ENCODE assay signal across 24 cellular contexts in the genomic region with DNA sequence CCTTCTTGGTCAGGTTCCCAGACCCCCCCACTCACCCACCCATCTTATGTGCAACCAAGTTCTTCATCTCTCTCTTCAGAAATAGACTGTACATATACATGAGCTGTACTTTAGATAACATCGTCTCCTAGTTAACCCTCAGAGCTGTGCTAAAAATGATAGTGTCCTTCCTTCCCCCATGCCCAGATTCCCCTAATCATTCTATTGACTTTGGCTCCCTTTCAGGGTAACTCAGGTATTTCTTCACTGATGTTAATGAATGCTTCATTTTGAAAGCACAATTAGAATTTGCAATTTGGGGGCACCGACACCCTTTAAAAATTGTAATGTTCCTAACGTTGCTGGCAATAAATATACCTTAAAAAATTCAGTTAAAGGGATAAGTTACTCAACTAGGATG. TPM values are rescaled to one million over a fixed set of nuclear protein-coding genes. Genes with fewer than 3 reads are reported as not detected.
DNase-seq lines count a peak whose midpoint lies in the region; ATAC-seq, FAIRE-seq and TF ChIP-seq lines count a peak whose summit lies in the region.
"Had no signal": no experiment of that assay in that cellular context is flagged by ENCODE, and none has a peak within 500 bp of the region (broad histone marks: within the 10 kb centered on the region; RNA-seq: fewer than 3 reads in every experiment).

No MANE protein-coding gene starts in this region.

- in situ Hi-C loops in HepG2 (cut with HindIII; ENCODE audit: extremely low pct_ligation_motif_present, low pct_unique_long_range_greater_than_20kb), result no loop called here

- H3K4me2 ChIP-seq in HepG2 (ENCODE audit: low read depth, low read length), result no peak overlapping the region
- no peak overlapping the region for H3K4me2 ChIP-seq in H1 (ENCODE audit: insufficient read depth in 1 of 2, low read depth in 2 of 2, low read length in 2 of 2)
- H3K4me2 ChIP-seq: A549; BLaER1 treated with 17β-estradiol and CSF1 and Interleukin-3, amounts not matched to agents 10 nM and 100 nM; GM23338 had no signal

- WGBS in liver, result 24% methylated on average over 3 of the region's 3 CpGs
- WGBS in HepG2 (ENCODE audit: low lambda C conversion rate), result 75% methylated on average over 3 of the region's 3 CpGs
- WGBS in H1 (ENCODE audit: extremely low coverage in 1 of 2, insufficient coverage in 1 of 2, insufficient read length in 1 of 2, insufficient replicate concordance in 2 of 2, low coverage in 1 of 2, low lambda C conversion rate in 2 of 2, missing lambda C conversion rate in 1 of 2), 2 experiments, result 59% methylated on average over 3 of the region's 3 CpGs; no CpG with 5 or more reads in 1 of the 2 experiments

- H3K18ac ChIP-seq in H1 (ENCODE audit: extremely low read depth, low read length), result no peak overlapping the region

- H3K9ac ChIP-seq in liver (ENCODE audit: low read depth in 1 of 2, low read length in 2 of 2), result no peak overlapping the region
- no peak overlapping the region for H3K9ac ChIP-seq in HepG2 (ENCODE audit: insufficient read depth, low read depth, low read length)
- no peak overlapping the region for H3K9ac ChIP-seq in H1 (replicated peaks in 1 of 4; ENCODE audit: extremely low read depth in 1 of 4, low read depth in 3 of 4, low read length in 3 of 4)
- H3K9ac ChIP-seq: BLaER1 treated with 17β-estradiol and CSF1 and Interleukin-3, amounts not matched to agents 10 nM and 100 nM had no signal

- no peak overlapping the region for H2BK5ac ChIP-seq in H1 (ENCODE audit: low read depth, low read length)

- H4K20me1 ChIP-seq in HepG2 (ENCODE audit: insufficient read depth, low read length), result no peaks in the 10 kb centered on the region
- no peaks in the 10 kb centered on the region for H4K20me1 ChIP-seq in H1 (replicated peaks in 1 of 2; ENCODE audit: control insufficient read depth in 1 of 2, insufficient read depth in 2 of 2, low read length in 2 of 2)

- H3K14ac ChIP-seq in H1 (ENCODE audit: insufficient read length), result no peak overlapping the region

- no TSS peak for BruUV-seq in HepG2 (replicated peaks; lab: Mats Ljungman, UMichigan)

- H2AFZ ChIP-seq in HepG2 (ENCODE audit: low read length) (no peak overlapping the region), H1 (ENCODE audit: low read length) (no peak overlapping the region)

- no peak overlapping the region for H3K4ac ChIP-seq in H1 (replicated peaks; ENCODE audit: insufficient read length, low read depth, low read length)

- no peaks in the 10 kb centered on the region for H3K9me3 ChIP-seq in liver (ENCODE audit: control insufficient read depth in 4 of 4, low read length in 3 of 4)
- no peaks in the 10 kb centered on the region for H3K9me3 ChIP-seq in HepG2 (ENCODE audit: low read length)
- H3K9me3 ChIP-seq in H1 (ENCODE audit: insufficient read depth in 2 of 2, low read depth in 1 of 2, low read length in 1 of 2), result no peaks in the 10 kb centered on the region
- H3K9me3 ChIP-seq: A549; BE2C; BLaER1 treated with 17β-estradiol and CSF1 and Interleukin-3, amounts not matched to agents 10 nM and 100 nM; HAP-1 had no signal

- TF ChIP-seq CTCF in liver (IDR thresholded peaks at IDR 0.05; ENCODE audit: low read depth, low read length, missing input control) (no peak), HepG2 (CRISPR knock-in tag; IDR thresholded peaks at IDR 0.05) (no peak), H1 (IDR thresholded peaks at IDR 0.05; ENCODE audit: control extremely low read depth in 1 of 3, insufficient read depth in 1 of 3, low read depth in 1 of 3, low read length in 3 of 3) (no peak)

- 0 out of 2 replicates have a peak overlapping the region, but pooled peaks have one; percentile 41 for H2BK20ac ChIP-seq in H1 (ENCODE audit: low read length)

- no peak overlapping the region for H4K8ac ChIP-seq in H1 (ENCODE audit: extremely low read depth, insufficient read depth, low read length)

- no peak overlapping the region for H2AK5ac ChIP-seq in H1 (ENCODE audit: low read depth, low read length)

- TF ChIP-seq POLR2A in HepG2 (IDR thresholded peaks at IDR 0.05; ENCODE audit: insufficient read depth in 1 of 2, low read depth in 2 of 2, low read length in 2 of 2) (no peak), H1 (IDR thresholded peaks at IDR 0.05; ENCODE audit: control extremely low read depth in 1 of 2, low read depth in 2 of 2, low read length in 2 of 2) (no peak)

- intact Hi-C loops in HepG2 (cut with micrococcal nuclease; ENCODE audit: unreplicated experiment), result no loop called here

- no peak for ATAC-seq in HepG2
- ATAC-seq: A549, GM23338 had no signal

- H3K79me2 ChIP-seq in HepG2 (ENCODE audit: insufficient read depth, low read length), result no peaks in the 10 kb centered on the region
- H3K79me2 ChIP-seq in H1 (ENCODE audit: control insufficient read depth in 1 of 2, insufficient read depth in 2 of 2, low read length in 2 of 2), result no peaks in the 10 kb centered on the region

- H3K79me1 ChIP-seq in H1 (ENCODE audit: low read depth, low read length), result no peaks in the 10 kb centered on the region

- no peak overlapping the region for H4K5ac ChIP-seq in H1 (ENCODE audit: insufficient read length, low read depth, low read length)

- DNase-seq in HepG2 (ENCODE audit: low spot score) (no peak), H1 (ENCODE audit: low read depth in 1 of 2, low spot score in 2 of 2) (no peak), C1 segment of cervical spinal cord (lab: John Stamatoyannopoulos, UW) (no peak), NAMALWA (ENCODE audit: low spot score) (no peak)
- DNase-seq: 8988T; ACHN; AML-193; BE2C; Calu3; CD4-positive, alpha-beta memory T cell; COR-L47; DMS53; DMS79 treated with DMSO at 0.1 percent for 48 hours; GF-D8; HFFc6 had no signal

- H3K4me3 ChIP-seq in liver (ENCODE audit: low read depth in 1 of 3, low read length in 3 of 3) (no peak overlapping the region), HepG2 (replicated peaks in 1 of 3; ENCODE audit: insufficient read depth in 1 of 3, low read depth in 2 of 3, low read length in 3 of 3) (no peak overlapping the region), H1 (ENCODE audit: extremely low read depth in 1 of 4, insufficient read depth in 2 of 4, low read depth in 3 of 4, low read length in 4 of 4) (no peak overlapping the region)
- H3K4me3 ChIP-seq: A549; BLaER1 treated with 17β-estradiol and CSF1 and Interleukin-3, amounts not matched to agents 10 nM and 100 nM; GM23338; HAP-1 had no signal

- H2BK15ac ChIP-seq in H1 (ENCODE audit: low read length), result no peak overlapping the region

- no peaks in the 10 kb centered on the region for H3K23me2 ChIP-seq in H1 (ENCODE audit: low read depth, low read length)

- peaks cover 0 to 19% (median 9%) of the 10 kb centered on the region in 4 donors for H3K4me1 ChIP-seq in liver (ENCODE audit: control insufficient read depth in 4 of 4, insufficient read depth in 4 of 4, low read length in 3 of 4)
- peaks cover 2% of the 10 kb centered on the region for H3K4me1 ChIP-seq in HepG2 (ENCODE audit: insufficient read depth, low read length)
- H3K4me1 ChIP-seq in H1 (replicated peaks in 1 of 4; ENCODE audit: control insufficient read depth in 3 of 4, insufficient read depth in 4 of 4, low read length in 3 of 4), result peaks cover 0 to 3% (median 0%) of the 10 kb centered on the region in 4 experiments; a peak in 1 of 7 replicates
- H3K4me1 ChIP-seq: A549; BE2C; BLaER1 treated with 17β-estradiol and CSF1 and Interleukin-3, amounts not matched to agents 10 nM and 100 nM; HAP-1 had no signal

- CTCF ChIA-PET in HepG2 (lab: Yijun Ruan, JAX; ENCODE audit: low intra/inter-chr PET ratio, low total read pairs), result no interaction called here
- CTCF ChIA-PET in H1 (lab: Charles Lee; ENCODE audit: partially characterized antibody), result interaction anchor here (0.9 kb wide), 2 partner anchors 9 to 126 kb away, joined by 3 to 6 read pairs; no protein-coding TSS in a partner anchor

- H3K27me3 ChIP-seq in liver (ENCODE audit: control insufficient read depth in 4 of 4, insufficient read depth in 4 of 4, low read length in 3 of 4) (no peaks in the 10 kb centered on the region), HepG2 (ENCODE audit: control insufficient read depth in 1 of 2, insufficient read depth in 2 of 2, low read length in 2 of 2) (no peaks in the 10 kb centered on the region), H1 (replicated peaks in 1 of 4; ENCODE audit: control insufficient read depth in 3 of 4, extremely low read depth in 1 of 4, insufficient read depth in 3 of 4, low read length in 3 of 4) (no peaks in the 10 kb centered on the region)
- H3K27me3 ChIP-seq: BE2C; BLaER1 treated with 17β-estradiol and CSF1 and Interleukin-3, amounts not matched to agents 10 nM and 100 nM had no signal

- peak overlapping the region in 1 of 2 donors; percentile 15 for H3K27ac ChIP-seq in liver (ENCODE audit: low read depth in 1 of 2, low read length in 2 of 2)
- H3K27ac ChIP-seq in HepG2 (ENCODE audit: extremely low read length, insufficient read depth, low read length), result no peak overlapping the region
- no peak overlapping the region for H3K27ac ChIP-seq in H1 (ENCODE audit: low read depth, low read length)
- H3K27ac ChIP-seq: A549; BLaER1 treated with 17β-estradiol and CSF1 and Interleukin-3, amounts not matched to agents 10 nM and 100 nM had no signal

- TF ChIP-seq EP300 in HepG2 (IDR thresholded peaks at IDR 0.05; ENCODE audit: low read depth in 2 of 2, low read length in 2 of 2) (no peak), HepG2 (CRISPR knock-in tag; IDR thresholded peaks at IDR 0.05; ENCODE audit: borderline replicate concordance) (no peak), H1 (IDR thresholded peaks at IDR 0.05; ENCODE audit: borderline replicate concordance in 1 of 2, low read depth in 2 of 2, low read length in 2 of 2) (no peak)

- H3K56ac ChIP-seq in H1 (replicated peaks; ENCODE audit: insufficient read length, low read depth, low read length), result no peak overlapping the region

- TF ChIP-seq RAD21 in liver (IDR thresholded peaks at IDR 0.05) (peak; percentile 14 to 55), HepG2 (CRISPR knock-in tag; IDR thresholded peaks at IDR 0.05) (no peak), H1 (IDR thresholded peaks at IDR 0.05 in 1 of 2, conservative IDR thresholded peaks at IDR 0.05 in 1 of 2; ENCODE audit: low read depth in 2 of 2, low read length in 2 of 2) (no peak)

- no peak overlapping the region for H4K91ac ChIP-seq in H1 (replicated peaks; ENCODE audit: insufficient read length, low read length)

- H3K36me3 ChIP-seq in liver (ENCODE audit: control insufficient read depth in 4 of 4, insufficient read depth in 3 of 4, low read depth in 1 of 4, low read length in 3 of 4), result peaks cover 25 to 68% (median 60%) of the 10 kb centered on the region in 4 donors
- H3K36me3 ChIP-seq in HepG2 (replicated peaks in 1 of 2; ENCODE audit: control insufficient read depth in 1 of 2, insufficient read depth in 2 of 2, low read length in 2 of 2), result no peaks in the 10 kb centered on the region
- no peaks in the 10 kb centered on the region for H3K36me3 ChIP-seq in H1 (ENCODE audit: control insufficient read depth in 2 of 4, insufficient read depth in 4 of 4, low read length in 3 of 4)
- H3K36me3 ChIP-seq: BE2C, HAP-1 had no signal

- POLR2A ChIA-PET in HepG2 (lab: Yijun Ruan, JAX), result no interaction called here
- POLR2A ChIA-PET in H1 (lab: Charles Lee; ENCODE audit: partially characterized antibody), result interaction anchor here (1.2 kb wide), 1 partner anchor 64 kb away, joined by 3 read pairs; no protein-coding TSS in a partner anchor

- H2BK12ac ChIP-seq in H1 (ENCODE audit: low read depth, low read length), result no peak overlapping the region

- FAIRE-seq in HepG2 (lab: Jason Lieb, UNC), result no peak
- FAIRE-seq in H1 (lab: Jason Lieb, UNC), result no peak
- FAIRE-seq: A549, GM12891, GM18507, H54 had no signal

- H2BK120ac ChIP-seq in H1 (replicated peaks; ENCODE audit: low read depth, low read length), result no peak overlapping the region

- no peak overlapping the region for H3K23ac ChIP-seq in H1 (ENCODE audit: insufficient read length)

RNA-seq across cellular contexts. Expression of a gene that starts 10.9 kb away (rescaled TPM):
- total RNA-seq in liver, result 10 to 100 TPM; 39.3 to 74.0 TPM
- 10 to 100 TPM; 34.8 to 58.6 TPM for polyA plus RNA-seq in liver
- 10.6 and 12.5 TPM in 2 replicates for total RNA-seq in HepG2 (2016; rRNA removed; fragmentation: Illumina TruSeq; extraction: Trizol)
- total RNA-seq in HepG2 (2016; cell fraction: cytosol; rRNA removed; fragmentation: Illumina TruSeq; extraction: Trizol; ENCODE audit: low read depth), result 2.5 and 3.5 TPM in 2 replicates
- total RNA-seq in HepG2 (2016; cell fraction: insoluble cytoplasmic fraction; rRNA removed; fragmentation: Illumina TruSeq; extraction: Trizol), result 9.8 and 12.9 TPM in 2 replicates
- total RNA-seq in HepG2 (2016; cell fraction: membrane; rRNA removed; fragmentation: Illumina TruSeq; extraction: Trizol), result 3.6 and 4.5 TPM in 2 replicates
- total RNA-seq in HepG2 (2016; cell fraction: nucleus; rRNA removed; fragmentation: Illumina TruSeq; extraction: Trizol), result 6.9 and 7.6 TPM in 2 replicates
- 6.5 and 7.0 TPM in 2 replicates for polyA plus RNA-seq in HepG2 (2011; rRNA removed)
- 2.3 and 5.1 TPM in 2 replicates for polyA plus RNA-seq in HepG2 (2011; cell fraction: cytosol; rRNA removed)
- polyA plus RNA-seq in HepG2 (2011; cell fraction: nucleus; rRNA removed), result 4.4 and 8.2 TPM in 2 replicates
- 2.5 and 4.0 TPM in 2 replicates for polyA plus RNA-seq in HepG2 (2012)
- polyA plus RNA-seq in HepG2 (2016; cell fraction: cytosol; fragmentation: Illumina TruSeq; extraction: Trizol; ENCODE audit: low read depth), result 0.59 and 0.62 TPM in 2 replicates
- 11.1 TPM in 2 replicates for polyA plus RNA-seq in HepG2 (2016; cell fraction: insoluble cytoplasmic fraction; fragmentation: Illumina TruSeq; extraction: Trizol; ENCODE audit: low read depth)
- polyA plus RNA-seq in HepG2 (2016; cell fraction: membrane; fragmentation: Illumina TruSeq; extraction: Trizol; ENCODE audit: low read depth), result 1.4 and 1.9 TPM in 2 replicates
- polyA plus RNA-seq in HepG2 (2016; cell fraction: nucleus; fragmentation: Illumina TruSeq; extraction: Trizol; ENCODE audit: insufficient read depth, low read depth), result 11.1 and 11.3 TPM in 2 replicates
- 2.0 and 5.7 TPM in 2 replicates for polyA minus RNA-seq in HepG2 (2011; rRNA and poly(A)+ RNA removed; ENCODE audit: low replicate concordance)
- 2.5 and 3.1 TPM in 2 replicates for polyA minus RNA-seq in HepG2 (2011; cell fraction: cytosol; rRNA and poly(A)+ RNA removed)
- 4.0 and 7.0 TPM in 2 replicates for polyA minus RNA-seq in HepG2 (2011; cell fraction: nucleus; rRNA and poly(A)+ RNA removed)
- total RNA-seq in H1 (2021; fragmentation: NEBNext Ultra II Directional; extraction: Animal tissue kit (Norgen Biotek cat#: 25700)), result 3.4 and 3.7 TPM in 2 replicates
- 1.9 and 4.5 TPM in 2 replicates for polyA plus RNA-seq in H1 (2011; rRNA removed)
- polyA plus RNA-seq in H1 (2011; cell fraction: cytosol; rRNA removed), result 3.0 TPM
- polyA plus RNA-seq in H1 (2011; cell fraction: nucleus; rRNA removed), result 1.8 TPM
- 2.6 to 4.0 TPM (median 3.0 TPM) in 4 replicates for polyA plus RNA-seq in H1 (2012, experiment 1 of 2)
- polyA plus RNA-seq in H1 (2012, experiment 2 of 2), result 0.42 TPM
- 4.8 TPM for polyA plus RNA-seq in H1 (2013, experiment 1 of 2)
- 4.7 TPM for polyA plus RNA-seq in H1 (2013, experiment 2 of 2)
- polyA minus RNA-seq in H1 (2011; rRNA and poly(A)+ RNA removed), result 2.4 and 5.0 TPM in 2 replicates
- 1.5 TPM for polyA minus RNA-seq in H1 (2011; cell fraction: cytosol; rRNA and poly(A)+ RNA removed)
- 1.4 TPM for polyA minus RNA-seq in H1 (2011; cell fraction: nucleus; rRNA and poly(A)+ RNA removed)

RNA-seq across cellular contexts. Expression of a gene that starts 11.0 kb away (rescaled TPM):
- total RNA-seq in liver (10 to 100 TPM; 29.4 to 44.5 TPM), HepG2 (2016; rRNA removed; fragmentation: Illumina TruSeq; extraction: Trizol) (10.9 and 19.2 TPM in 2 replicates)
- polyA plus RNA-seq in liver (10 to 100 TPM; 16.9 to 17.6 TPM), HepG2 (2011; rRNA removed) (2.5 and 3.2 TPM in 2 replicates), H1 (2011; rRNA removed) (1.7 and 1.9 TPM in 2 replicates)
- 1.1 and 1.5 TPM in 2 replicates for total RNA-seq in HepG2 (2016; cell fraction: cytosol; rRNA removed; fragmentation: Illumina TruSeq; extraction: Trizol; ENCODE audit: low read depth)
- 10.7 and 16.9 TPM in 2 replicates for total RNA-seq in HepG2 (2016; cell fraction: insoluble cytoplasmic fraction; rRNA removed; fragmentation: Illumina TruSeq; extraction: Trizol)
- total RNA-seq in HepG2 (2016; cell fraction: membrane; rRNA removed; fragmentation: Illumina TruSeq; extraction: Trizol), result 7.0 and 7.7 TPM in 2 replicates
- 7.4 and 8.7 TPM in 2 replicates for total RNA-seq in HepG2 (2016; cell fraction: nucleus; rRNA removed; fragmentation: Illumina TruSeq; extraction: Trizol)
- polyA plus RNA-seq in HepG2 (2011; cell fraction: cytosol; rRNA removed), result 1.7 and 3.2 TPM in 2 replicates
- 1.7 and 2.8 TPM in 2 replicates for polyA plus RNA-seq in HepG2 (2011; cell fraction: nucleus; rRNA removed)
- 4.4 and 5.3 TPM in 2 replicates for polyA plus RNA-seq in HepG2 (2012)
- 0.57 TPM in 2 replicates for polyA plus RNA-seq in HepG2 (2016; cell fraction: cytosol; fragmentation: Illumina TruSeq; extraction: Trizol; ENCODE audit: low read depth)
- polyA plus RNA-seq in HepG2 (2016; cell fraction: insoluble cytoplasmic fraction; fragmentation: Illumina TruSeq; extraction: Trizol; ENCODE audit: low read depth), result 12.1 and 15.2 TPM in 2 replicates
- polyA plus RNA-seq in HepG2 (2016; cell fraction: membrane; fragmentation: Illumina TruSeq; extraction: Trizol; ENCODE audit: low read depth), result 2.5 and 2.9 TPM in 2 replicates
- polyA plus RNA-seq in HepG2 (2016; cell fraction: nucleus; fragmentation: Illumina TruSeq; extraction: Trizol; ENCODE audit: insufficient read depth, low read depth), result 9.0 and 9.5 TPM in 2 replicates
- 3.0 and 6.0 TPM in 2 replicates for polyA minus RNA-seq in HepG2 (2011; rRNA and poly(A)+ RNA removed; ENCODE audit: low replicate concordance)
- 5.5 and 9.3 TPM in 2 replicates for polyA minus RNA-seq in HepG2 (2011; cell fraction: cytosol; rRNA and poly(A)+ RNA removed)
- 3.1 and 6.0 TPM in 2 replicates for polyA minus RNA-seq in HepG2 (2011; cell fraction: nucleus; rRNA and poly(A)+ RNA removed)
- 8.4 and 11.3 TPM in 2 replicates for total RNA-seq in H1 (2021; fragmentation: NEBNext Ultra II Directional; extraction: Animal tissue kit (Norgen Biotek cat#: 25700))
- polyA plus RNA-seq in H1 (2011; cell fraction: cytosol; rRNA removed), result 2.1 TPM
- 0.94 TPM for polyA plus RNA-seq in H1 (2011; cell fraction: nucleus; rRNA removed)
- polyA plus RNA-seq in H1 (2012, experiment 1 of 2), result 3.3 to 4.2 TPM (median 3.7 TPM) in 4 replicates
- 0.38 TPM for polyA plus RNA-seq in H1 (2012, experiment 2 of 2)
- polyA plus RNA-seq in H1 (2013, experiment 1 of 2), result 4.3 TPM
- 4.1 TPM for polyA plus RNA-seq in H1 (2013, experiment 2 of 2)
- polyA minus RNA-seq in H1 (2011; rRNA and poly(A)+ RNA removed), result 3.3 and 5.2 TPM in 2 replicates
- 4.4 TPM for polyA minus RNA-seq in H1 (2011; cell fraction: cytosol; rRNA and poly(A)+ RNA removed)
- polyA minus RNA-seq in H1 (2011; cell fraction: nucleus; rRNA and poly(A)+ RNA removed), result 2.2 TPM

RNA-seq across cellular contexts. Expression of a gene that starts 24.3 kb away (rescaled TPM):
- 1 to 10 TPM; 2.8 to 3.3 TPM for total RNA-seq in liver
- 1 to 10 TPM in 1 of 2 donors, under 1 TPM in 1; 0.28 to 2.1 TPM for polyA plus RNA-seq in liver
- total RNA-seq in HepG2 (2016; rRNA removed; fragmentation: Illumina TruSeq; extraction: Trizol), result 0.02 TPM in 1 of 2 replicates, not detected in the other
- total RNA-seq in HepG2 (2016; cell fraction: cytosol; rRNA removed; fragmentation: Illumina TruSeq; extraction: Trizol; ENCODE audit: low read depth), result not detected in 2 replicates
- total RNA-seq in HepG2 (2016; cell fraction: insoluble cytoplasmic fraction; rRNA removed; fragmentation: Illumina TruSeq; extraction: Trizol), result 0.04 TPM in 1 of 2 replicates, not detected in the other
- not detected in 2 replicates for total RNA-seq in HepG2 (2016; cell fraction: membrane; rRNA removed; fragmentation: Illumina TruSeq; extraction: Trizol)
- total RNA-seq in HepG2 (2016; cell fraction: nucleus; rRNA removed; fragmentation: Illumina TruSeq; extraction: Trizol), result not detected in 2 replicates
- not detected in 2 replicates for polyA plus RNA-seq in HepG2 (2011; rRNA removed)
- polyA plus RNA-seq in HepG2 (2011; cell fraction: cytosol; rRNA removed), result 0.03 TPM in 1 of 2 replicates, not detected in the other
- polyA plus RNA-seq in HepG2 (2011; cell fraction: nucleus; rRNA removed), result 0.33 and 0.39 TPM in 2 replicates
- not detected in 2 replicates for polyA plus RNA-seq in HepG2 (2012)
- polyA plus RNA-seq in HepG2 (2016; cell fraction: cytosol; fragmentation: Illumina TruSeq; extraction: Trizol; ENCODE audit: low read depth), result not detected in 2 replicates
- not detected in 2 replicates for polyA plus RNA-seq in HepG2 (2016; cell fraction: insoluble cytoplasmic fraction; fragmentation: Illumina TruSeq; extraction: Trizol; ENCODE audit: low read depth)
- polyA plus RNA-seq in HepG2 (2016; cell fraction: membrane; fragmentation: Illumina TruSeq; extraction: Trizol; ENCODE audit: low read depth), result not detected in 2 replicates
- not detected in 2 replicates for polyA plus RNA-seq in HepG2 (2016; cell fraction: nucleus; fragmentation: Illumina TruSeq; extraction: Trizol; ENCODE audit: insufficient read depth, low read depth)
- polyA minus RNA-seq in HepG2 (2011; rRNA and poly(A)+ RNA removed; ENCODE audit: low replicate concordance), result 0.02 TPM in 1 of 2 replicates, not detected in the other
- polyA minus RNA-seq in HepG2 (2011; cell fraction: cytosol; rRNA and poly(A)+ RNA removed), result not detected in 2 replicates
- not detected in 2 replicates for polyA minus RNA-seq in HepG2 (2011; cell fraction: nucleus; rRNA and poly(A)+ RNA removed)
- total RNA-seq in H1 (2021; fragmentation: NEBNext Ultra II Directional; extraction: Animal tissue kit (Norgen Biotek cat#: 25700)), result 0.21 and 0.37 TPM in 2 replicates
- 0.33 and 0.45 TPM in 2 replicates for polyA plus RNA-seq in H1 (2011; rRNA removed)
- 0.37 TPM for polyA plus RNA-seq in H1 (2011; cell fraction: cytosol; rRNA removed)
- polyA plus RNA-seq in H1 (2011; cell fraction: nucleus; rRNA removed), result 0.23 TPM
- polyA plus RNA-seq in H1 (2012, experiment 1 of 2), result 0.20 to 0.32 TPM (median 0.27 TPM) in 4 replicates
- not detected for polyA plus RNA-seq in H1 (2012, experiment 2 of 2)
- polyA plus RNA-seq in H1 (2013, experiment 1 of 2), result 0.55 TPM
- 0.46 TPM for polyA plus RNA-seq in H1 (2013, experiment 2 of 2)
- polyA minus RNA-seq in H1 (2011; rRNA and poly(A)+ RNA removed), result 0.27 and 0.38 TPM in 2 replicates
- 0.22 TPM for polyA minus RNA-seq in H1 (2011; cell fraction: cytosol; rRNA and poly(A)+ RNA removed)
- polyA minus RNA-seq in H1 (2011; cell fraction: nucleus; rRNA and poly(A)+ RNA removed), result 0.90 TPM
- total RNA-seq: G401, HFFc6 had no signal

RNA-seq across cellular contexts. Expression of a gene that starts 38.4 kb away (rescaled TPM):
- 10 to 100 TPM; 23.7 to 42.0 TPM for total RNA-seq in liver
- 10 to 100 TPM; 20.7 to 23.3 TPM for polyA plus RNA-seq in liver
- 30.0 and 49.7 TPM in 2 replicates for total RNA-seq in HepG2 (2016; rRNA removed; fragmentation: Illumina TruSeq; extraction: Trizol)
- 4.1 and 5.0 TPM in 2 replicates for total RNA-seq in HepG2 (2016; cell fraction: cytosol; rRNA removed; fragmentation: Illumina TruSeq; extraction: Trizol; ENCODE audit: low read depth)
- total RNA-seq in HepG2 (2016; cell fraction: insoluble cytoplasmic fraction; rRNA removed; fragmentation: Illumina TruSeq; extraction: Trizol), result 28.3 and 45.9 TPM in 2 replicates
- total RNA-seq in HepG2 (2016; cell fraction: membrane; rRNA removed; fragmentation: Illumina TruSeq; extraction: Trizol), result 6.0 and 6.7 TPM in 2 replicates
- total RNA-seq in HepG2 (2016; cell fraction: nucleus; rRNA removed; fragmentation: Illumina TruSeq; extraction: Trizol), result 27.0 and 29.3 TPM in 2 replicates
- 14.7 and 15.4 TPM in 2 replicates for polyA plus RNA-seq in HepG2 (2011; rRNA removed)
- 11.8 and 17.4 TPM in 2 replicates for polyA plus RNA-seq in HepG2 (2011; cell fraction: cytosol; rRNA removed)
- polyA plus RNA-seq in HepG2 (2011; cell fraction: nucleus; rRNA removed), result 10.3 and 14.5 TPM in 2 replicates
- 19.7 and 22.5 TPM in 2 replicates for polyA plus RNA-seq in HepG2 (2012)
- 1.1 and 1.4 TPM in 2 replicates for polyA plus RNA-seq in HepG2 (2016; cell fraction: cytosol; fragmentation: Illumina TruSeq; extraction: Trizol; ENCODE audit: low read depth)
- 53.6 and 54.5 TPM in 2 replicates for polyA plus RNA-seq in HepG2 (2016; cell fraction: insoluble cytoplasmic fraction; fragmentation: Illumina TruSeq; extraction: Trizol; ENCODE audit: low read depth)
- 3.3 and 3.8 TPM in 2 replicates for polyA plus RNA-seq in HepG2 (2016; cell fraction: membrane; fragmentation: Illumina TruSeq; extraction: Trizol; ENCODE audit: low read depth)
- 33.7 and 36.9 TPM in 2 replicates for polyA plus RNA-seq in HepG2 (2016; cell fraction: nucleus; fragmentation: Illumina TruSeq; extraction: Trizol; ENCODE audit: insufficient read depth, low read depth)
- polyA minus RNA-seq in HepG2 (2011; rRNA and poly(A)+ RNA removed; ENCODE audit: low replicate concordance), result 21.2 and 58.7 TPM in 2 replicates
- polyA minus RNA-seq in HepG2 (2011; cell fraction: cytosol; rRNA and poly(A)+ RNA removed), result 14.3 and 28.6 TPM in 2 replicates
- polyA minus RNA-seq in HepG2 (2011; cell fraction: nucleus; rRNA and poly(A)+ RNA removed), result 25.8 and 29.0 TPM in 2 replicates
- 59.0 and 63.0 TPM in 2 replicates for total RNA-seq in H1 (2021; fragmentation: NEBNext Ultra II Directional; extraction: Animal tissue kit (Norgen Biotek cat#: 25700))
- polyA plus RNA-seq in H1 (2011; rRNA removed), result 12.2 and 14.8 TPM in 2 replicates
- 18.2 TPM for polyA plus RNA-seq in H1 (2011; cell fraction: cytosol; rRNA removed)
- polyA plus RNA-seq in H1 (2011; cell fraction: nucleus; rRNA removed), result 17.5 TPM
- 20.4 to 34.8 TPM (median 24.6 TPM) in 4 replicates for polyA plus RNA-seq in H1 (2012, experiment 1 of 2)
- 2.1 TPM for polyA plus RNA-seq in H1 (2012, experiment 2 of 2)
- polyA plus RNA-seq in H1 (2013, experiment 1 of 2), result 19.9 TPM
- 21.0 TPM for polyA plus RNA-seq in H1 (2013, experiment 2 of 2)
- polyA minus RNA-seq in H1 (2011; rRNA and poly(A)+ RNA removed), result 38.1 and 61.2 TPM in 2 replicates
- polyA minus RNA-seq in H1 (2011; cell fraction: cytosol; rRNA and poly(A)+ RNA removed), result 18.4 TPM
- 24.2 TPM for polyA minus RNA-seq in H1 (2011; cell fraction: nucleus; rRNA and poly(A)+ RNA removed)
